ENCODE assay signal across 24 cellular contexts in genomic region chr2:237457388-237457941, GRCh38. TPM values are rescaled to one million over a fixed set of nuclear protein-coding genes. Genes with fewer than 3 reads are reported as not detected.
A peak's percentile ranks its signal among the peaks of the same experiment; 100 is the strongest.
DNase-seq lines count a peak whose midpoint lies in the region; FAIRE-seq and TF ChIP-seq lines count a peak whose summit lies in the region.
"Had no signal": no experiment of that assay in that cellular context is flagged by ENCODE, and none has a peak within 500 bp of the region (broad histone marks: within the 10 kb centered on the region; RNA-seq: fewer than 3 reads in every experiment).

No MANE protein-coding gene starts in this region.

- H3K27me3 ChIP-seq in SJSA1 (replicated peaks) = no peaks in the 10 kb centered on the region
- H3K27me3 ChIP-seq in H9 (ENCODE audit: insufficient read depth, low read length) = no peaks in the 10 kb centered on the region

- H2AFZ ChIP-seq in H9 (ENCODE audit: low read length) = no peak overlapping the region

- no peak overlapping the region for H3K9ac ChIP-seq in H9 (ENCODE audit: extremely low read depth, insufficient read length, low read length)
- H3K9ac ChIP-seq: SK-N-SH had no signal

- no peak overlapping the region for H2BK20ac ChIP-seq in H9 (ENCODE audit: low read depth, low read length, poor library complexity, severe bottlenecking)

- no peak overlapping the region for H3K14ac ChIP-seq in H9 (ENCODE audit: insufficient read depth, low read length)

- no peak overlapping the region for H2BK15ac ChIP-seq in H9 (ENCODE audit: low read depth, low read length)

- no peak overlapping the region for H4K91ac ChIP-seq in H9 (ENCODE audit: insufficient read length, low read depth, low read length)

- H4K8ac ChIP-seq in H9 (replicated peaks; ENCODE audit: insufficient read length, low read depth, low read length) = no peak overlapping the region

- H3K9me3 Mint-ChIP-seq in activated CD4-positive, alpha-beta T cell treated with anti-CD3 and anti-CD28 coated beads, Interleukin-2, amount 10 ng/mL, durations not matched to agents 24 days and 14 days = peaks cover 30% of the 10 kb centered on the region
- peaks cover 13% of the 10 kb centered on the region for H3K9me3 Mint-ChIP-seq in chondrocyte (ENCODE audit: low read depth)
- peaks cover 3 to 10% of the 10 kb centered on the region in 2 experiments; a peak in 4 of 5 replicates for H3K9me3 Mint-ChIP-seq in H9
- H3K9me3 Mint-ChIP-seq: CD8-positive, alpha-beta memory T cell had no signal

- peaks cover 29% of the 10 kb centered on the region for H3K4me1 Mint-ChIP-seq in activated CD4-positive, alpha-beta T cell treated with anti-CD3 and anti-CD28 coated beads, Interleukin-2, amount 10 ng/mL, durations not matched to agents 24 days and 14 days
- peaks cover 66% of the 10 kb centered on the region for H3K4me1 Mint-ChIP-seq in chondrocyte (ENCODE audit: low read depth)
- peaks cover 0 to 1% of the 10 kb centered on the region in 2 experiments; a peak in 1 of 4 replicates for H3K4me1 Mint-ChIP-seq in H9
- H3K4me1 Mint-ChIP-seq: CD8-positive, alpha-beta memory T cell had no signal

- peak; percentile 66 for FAIRE-seq in urothelium cell line (lab: Jason Lieb, UNC)
- FAIRE-seq: D721Med, H1 had no signal

- TF ChIP-seq CTCF in chondrocyte (IDR thresholded peaks at IDR 0.05) = no peak
- no peak for TF ChIP-seq CTCF in H9 (conservative IDR thresholded peaks at IDR 0.05)

- H3T11ph ChIP-seq in H9 (ENCODE audit: low read length) = no peak overlapping the region

- no peak overlapping the region for H2BK12ac ChIP-seq in H9 (ENCODE audit: insufficient read length, low read depth, low read length)

- H3K23me2 ChIP-seq in H9 (ENCODE audit: insufficient read length, low read depth, low read length, poor library complexity, severe bottlenecking) = no peaks in the 10 kb centered on the region

- H3K4me3 ChIP-seq in SJSA1 = no peak overlapping the region

- H3K23ac ChIP-seq in H9 (ENCODE audit: insufficient read length, low read depth, low read length) = no peak overlapping the region

- no peak overlapping the region for H2BK120ac ChIP-seq in H9 (ENCODE audit: low read depth, low read length, poor library complexity, severe bottlenecking)

- H3K36me3 Mint-ChIP-seq in activated CD4-positive, alpha-beta T cell treated with anti-CD3 and anti-CD28 coated beads, Interleukin-2, amount 10 ng/mL, durations not matched to agents 24 days and 14 days (ENCODE audit: low read depth) = no peaks in the 10 kb centered on the region
- H3K36me3 Mint-ChIP-seq in chondrocyte (ENCODE audit: low read depth) = no peaks in the 10 kb centered on the region
- H3K36me3 Mint-ChIP-seq in H9 (ENCODE audit: insufficient read depth in 1 of 3, low read depth in 3 of 3) = no peaks in the 10 kb centered on the region

- no peaks in the 10 kb centered on the region; the same call in 1 of the 2 replicates for H3K9me3 ChIP-seq in SJSA1 (replicated peaks)
- H3K9me3 ChIP-seq in H9 (ENCODE audit: control insufficient read depth, low read depth, low read length) = no peaks in the 10 kb centered on the region
- H3K9me3 ChIP-seq: SK-N-SH had no signal

- 100% methylated on average over 1 of the region's 2 CpGs for WGBS in H9 (ENCODE audit: extremely low coverage, insufficient read length, low lambda C conversion rate)

- H3K36me3 ChIP-seq in SJSA1 = no peaks in the 10 kb centered on the region

- H3K27me3 Mint-ChIP-seq in activated CD4-positive, alpha-beta T cell treated with anti-CD3 and anti-CD28 coated beads, Interleukin-2, amount 10 ng/mL, durations not matched to agents 24 days and 14 days = no peaks in the 10 kb centered on the region
- no peaks in the 10 kb centered on the region for H3K27me3 Mint-ChIP-seq in chondrocyte (ENCODE audit: low read depth)
- H3K27me3 Mint-ChIP-seq in H9 (ENCODE audit: low read depth) = peaks cover 39% of the 10 kb centered on the region

- DNase-seq in activated CD4-positive, alpha-beta T cell treated with anti-CD3 and anti-CD28 coated beads, Interleukin-2, amount 10 ng/mL, durations not matched to agents 24 days and 14 days = no peak
- DNase-seq in activated CD4-positive, alpha-beta T cell treated with anti-CD3 and anti-CD28 coated beads, Interleukin-2, amount 50 U/mL, for 4 hours = no peak
- no peak for DNase-seq in SJSA1 (ENCODE audit: low read depth in 1 of 2, low spot score in 2 of 2)
- no peak for DNase-seq in chondrocyte (ENCODE audit: low spot score)
- no peak for DNase-seq in urothelium cell line (ENCODE audit: low spot score)
- no peak for DNase-seq in NCI-H2107 (lab: John Stamatoyannopoulos, UW)
- no peak for DNase-seq in H9
- DNase-seq in NCI-H82 (lab: John Stamatoyannopoulos, UW) = no peak
- DNase-seq: 8988T; AML-193; CD8-positive, alpha-beta memory T cell; DMS53; GDM1; NCI-H1092; NCI-H1436; NCI-H187 treated with DMSO at 0.1 percent for 48 hours; NCI-H2227 treated with DMSO at 0.1 percent for 48 hours; NCI-H510A; SHP77 treated with DMSO at 0.1 percent for 48 hours; SK-N-SH had no signal

- no peak overlapping the region for H3K4ac ChIP-seq in H9 (ENCODE audit: low read depth, low read length)

- no peaks in the 10 kb centered on the region for H4K20me1 ChIP-seq in H9 (ENCODE audit: control insufficient read depth, insufficient read depth, insufficient read length)

- H3K4me1 ChIP-seq in SJSA1 (replicated peaks) = peaks cover 47% of the 10 kb centered on the region
- no peaks in the 10 kb centered on the region for H3K4me1 ChIP-seq in H9 (ENCODE audit: insufficient read depth, low read length)

- H3K56ac ChIP-seq in H9 (ENCODE audit: insufficient read length, low read depth, low read length) = no peak overlapping the region

- H3K4me2 ChIP-seq in H9 (ENCODE audit: insufficient read depth, insufficient read length, low read length) = no peak overlapping the region
- H3K4me2 ChIP-seq: SK-N-SH had no signal

- no peak overlapping the region for H3K18ac ChIP-seq in H9 (ENCODE audit: insufficient read length, low read depth, low read length)

- peak overlapping the region; percentile 78 for H3K27ac ChIP-seq in SJSA1
- H3K27ac ChIP-seq in H9 (ENCODE audit: insufficient read length, low read depth, low read length) = no peak overlapping the region
- H3K27ac ChIP-seq: C4-2B, RWPE1 had no signal

- H3K27ac Mint-ChIP-seq in activated CD4-positive, alpha-beta T cell treated with anti-CD3 and anti-CD28 coated beads, Interleukin-2, amount 10 ng/mL, durations not matched to agents 24 days and 14 days = peak overlapping the region; percentile 61
- H3K27ac Mint-ChIP-seq in chondrocyte (ENCODE audit: unreplicated experiment) (peak overlapping the region; percentile 89), H9 (no peak overlapping the region)

- H4K5ac ChIP-seq in H9 (ENCODE audit: insufficient read length, low read depth, low read length) = no peak overlapping the region

- intact Hi-C loops in activated CD4-positive, alpha-beta T cell treated with anti-CD3 and anti-CD28 coated beads, Interleukin-2, amount 10 ng/mL, durations not matched to agents 24 days and 14 days (cut with micrococcal nuclease) = loop anchor here (5.0 kb wide), 1 partner anchor 35 kb away; no protein-coding TSS in a partner anchor

- no peaks in the 10 kb centered on the region for H3K79me1 ChIP-seq in H9 (ENCODE audit: insufficient read depth, low read depth, low read length, poor library complexity, severe bottlenecking)

- no peak overlapping the region for H3K4me3 Mint-ChIP-seq in activated CD4-positive, alpha-beta T cell treated with anti-CD3 and anti-CD28 coated beads, Interleukin-2, amount 10 ng/mL, durations not matched to agents 24 days and 14 days
- H3K4me3 Mint-ChIP-seq in chondrocyte (ENCODE audit: unreplicated experiment) = no peak overlapping the region
- H3K4me3 Mint-ChIP-seq in H9 = no peak overlapping the region
- H3K4me3 Mint-ChIP-seq: CD8-positive, alpha-beta memory T cell had no signal

- H2BK5ac ChIP-seq in H9 (ENCODE audit: insufficient read length, low read length) = no peak overlapping the region

- no peaks in the 10 kb centered on the region for H3K79me2 ChIP-seq in H9 (ENCODE audit: insufficient read depth, low read length)

- no peak overlapping the region for H2AK5ac ChIP-seq in H9 (ENCODE audit: insufficient read length, low read length)

RNA-seq across cellular contexts. Expression of gene MLPH, which starts 29.6 kb away (rescaled TPM):
- total RNA-seq in activated CD4-positive, alpha-beta T cell treated with anti-CD3 and anti-CD28 coated beads, Interleukin-2, amount 10 ng/mL, durations not matched to agents 24 days and 14 days = not detected in 2 replicates
- 0.50 TPM in 1 of 2 replicates, not detected in the other for total RNA-seq in SJSA1 (2014; rRNA removed; shearing (Covaris generic))
- 3.7 to 6.1 TPM (median 5.6 TPM) in 3 replicates for total RNA-seq in chondrocyte
- 3.4 TPM in 2 replicates for total RNA-seq in H9 (2021)
- total RNA-seq: CD8-positive, alpha-beta memory T cell had no signal

RNA-seq across cellular contexts. Expression of gene COL6A3, which starts 43.5 kb away (rescaled TPM):
- total RNA-seq in activated CD4-positive, alpha-beta T cell treated with anti-CD3 and anti-CD28 coated beads, Interleukin-2, amount 10 ng/mL, durations not matched to agents 24 days and 14 days = 27.6 and 28.7 TPM in 2 replicates
- total RNA-seq in SJSA1 (2014; rRNA removed; shearing (Covaris generic)) = 160 and 243 TPM in 2 replicates
- 250 to 264 TPM (median 264 TPM) in 3 replicates for total RNA-seq in chondrocyte
- total RNA-seq in H9 (2021) = 0.66 and 0.81 TPM in 2 replicates

Comparison
In these comparisons a context has a peak if more than half of its experiments do, and no peak if none do; other contexts are left out.
1. H3K27ac Mint-ChIP-seq: peak in activated CD4-positive, alpha-beta T cell treated with anti-CD3 and anti-CD28 coated beads, Interleukin-2, amount 10 ng/mL, durations not matched to agents 24 days and 14 days (single experiment) and chondrocyte (single experiment); none in H9 (0 of 3).
2. RNA of gene COL6A3, which starts 43.5 kb away (total RNA-seq): 250 to 264 TPM in chondrocyte, 160 to 243 TPM in SJSA1 and 27.6 to 28.7 TPM in activated CD4-positive, alpha-beta T cell treated with anti-CD3 and anti-CD28 coated beads, Interleukin-2, amount 10 ng/mL, durations not matched to agents 24 days and 14 days; 0.66 to 0.81 TPM in H9; every median in the first group is over 10 times any median in the second.